8 cellular contexts compared by ENCODE assay signal in the genomic region with DNA sequence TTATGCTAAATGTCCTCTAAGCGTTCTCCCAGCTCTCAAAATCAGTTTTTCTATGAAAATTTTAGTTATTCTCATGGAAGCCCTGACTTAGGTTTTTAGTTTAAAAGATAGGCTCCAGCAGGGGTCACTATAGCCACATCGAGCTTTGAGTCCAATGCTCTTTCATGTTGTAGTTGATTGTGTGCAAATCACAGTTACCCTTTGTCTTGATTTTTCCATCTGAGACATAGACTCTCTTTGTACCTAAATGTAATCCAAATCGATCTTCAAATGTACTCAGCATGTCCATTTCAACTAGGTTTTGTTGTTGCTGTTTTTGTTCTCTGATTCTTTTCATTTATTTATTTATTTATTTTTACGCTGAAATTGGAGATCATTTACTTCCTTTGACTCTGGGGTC.
DNase-seq lines count a peak whose midpoint lies in the region; ATAC-seq and TF ChIP-seq lines count a peak whose summit lies in the region.

No MANE protein-coding gene starts in this region.

- no peaks in the 10 kb centered on the region for H3K36me3 ChIP-seq in parathyroid adenoma (ENCODE audit: control insufficient read depth, insufficient read depth, low read length)

- no peak overlapping the region for H3K4me3 ChIP-seq in AG04449 (ENCODE audit: low read depth, low read length)
- no peak overlapping the region for H3K4me3 ChIP-seq in foreskin fibroblast (ENCODE audit: low read depth in 1 of 2, low read length in 2 of 2)
- no peak overlapping the region for H3K4me3 ChIP-seq in parathyroid adenoma (ENCODE audit: low read depth, low read length)

- no peak overlapping the region for H3K4me2 ChIP-seq in parathyroid adenoma (ENCODE audit: low read length)

- POLR2A ChIA-PET in AG04449 (lab: Yijun Ruan, JAX) = no interaction called here

- CTCF ChIA-PET in AG04449 (lab: Yijun Ruan, JAX) = interaction anchor here (0.6 to 3.6 kb wide), 56 partner anchors 9 to 858 kb away, joined by 3 to 48 read pairs (median 4); a partner anchor contains a TSS

- no peak overlapping the region for H2AFZ ChIP-seq in parathyroid adenoma

- H3K9me3 ChIP-seq in parathyroid adenoma (ENCODE audit: control insufficient read depth, low read length) = no peaks in the 10 kb centered on the region

- no peaks in the 10 kb centered on the region for H3K27me3 ChIP-seq in parathyroid adenoma (ENCODE audit: control insufficient read depth, insufficient read depth, low read length)

- DNase-seq in AG04449 (ENCODE audit: low read depth, low spot score) (peak; percentile 5), NCI-H526 treated with DMSO at 0.1 percent for 48 hours (lab: John Stamatoyannopoulos, UW) (peak; percentile 38), activated T-cell treated with anti-CD3 and anti-CD28 coated beads for 48 hours (ENCODE audit: low read depth) (peak; percentile 6), foreskin fibroblast (peak; percentile 41 to 82)

- ATAC-seq in HG03354 (IDR thresholded peaks at IDR 0.05; ENCODE audit: poor library complexity, severe bottlenecking, unreplicated experiment) (peak; percentile 75), GM18520 (IDR thresholded peaks at IDR 0.05; ENCODE audit: unreplicated experiment) (no peak)

- TF ChIP-seq CTCF in AG04449 (IDR thresholded peaks at IDR 0.05; ENCODE audit: insufficient read depth, low read length, missing control alignments) = peak; percentile 48
- peak; percentile 75 for TF ChIP-seq CTCF in GM12873 (IDR thresholded peaks at IDR 0.05; ENCODE audit: insufficient read depth, low read depth, low read length, missing control alignments)
- peak; percentile 65 for TF ChIP-seq CTCF in foreskin fibroblast (IDR thresholded peaks at IDR 0.05; ENCODE audit: low read depth, low read length)
- peak; percentile 78 for TF ChIP-seq CTCF in parathyroid adenoma (IDR thresholded peaks at IDR 0.05)

- no peaks in the 10 kb centered on the region for H3K4me1 ChIP-seq in parathyroid adenoma

- H3K27ac ChIP-seq in parathyroid adenoma = no peak overlapping the region

- H3K79me2 ChIP-seq in parathyroid adenoma = no peaks in the 10 kb centered on the region

- no peak overlapping the region for H3K9ac ChIP-seq in parathyroid adenoma

Comparison
In these comparisons a context has a peak if more than half of its experiments do, and no peak if none do; other contexts are left out.
1. DNase-seq: peak in every context shown above with its lines; median percentile 62 in foreskin fibroblast; 38 in NCI-H526 treated with DMSO at 0.1 percent for 48 hours; 6 in activated T-cell treated with anti-CD3 and anti-CD28 coated beads for 48 hours; 5 in AG04449.